ENCODE assay signal across 16 cellular contexts in genomic region chr10:114914545-114914944, GRCh38.
"Had no signal": no experiment of that assay in that cellular context is flagged by ENCODE, and none has a peak within 500 bp of the region (broad histone marks: within the 10 kb centered on the region; RNA-seq: fewer than 3 reads in every experiment).

No MANE protein-coding gene starts in this region.

- H3K4me3 Mint-ChIP-seq: activated naive CD4-positive, alpha-beta T cell treated with anti-CD3 and anti-CD28 coated beads, Interleukin-2, amount 10 ng/mL, durations not matched to agents 7 days and 5 days; dendritic cell treated with granulocyte-macrophage colony-stimulating factor and Interleukin-4, amounts not matched to agents 40 ng/mL and 50 ng/mL, for 4 days; memory B cell; natural killer cell had no signal

- ATAC-seq: left ventricle myocardium superior, natural killer cell, right cardiac atrium had no signal

- H3K4me1 ChIP-seq: prostate gland, stomach, upper lobe of left lung had no signal

- DNase-seq: activated naive CD4-positive, alpha-beta T cell treated with anti-CD3 and anti-CD28 coated beads, Interleukin-2, amount 10 ng/mL, durations not matched to agents 7 days and 5 days; effector memory CD4-positive, alpha-beta T cell; foreskin melanocyte; left ventricle myocardium superior; natural killer cell; occipital lobe; right cardiac atrium; stimulated activated CD4-positive, alpha-beta T cell treated with anti-CD3 and anti-CD28 coated beads, Interleukin-4, amount 100 ng/mL, for 24 hours; stomach; testis; upper lobe of left lung; WERI-Rb-1 had no signal

- H3K27ac ChIP-seq: prostate gland, skin epidermis, stomach, testis, upper lobe of left lung had no signal

- H3K4me1 Mint-ChIP-seq: memory B cell, natural killer cell had no signal

- H3K27ac Mint-ChIP-seq: activated naive CD4-positive, alpha-beta T cell treated with anti-CD3 and anti-CD28 coated beads, Interleukin-2, amount 10 ng/mL, durations not matched to agents 7 days and 5 days; dendritic cell treated with granulocyte-macrophage colony-stimulating factor and Interleukin-4, amounts not matched to agents 40 ng/mL and 50 ng/mL, for 4 days; memory B cell; natural killer cell had no signal

- H3K9me3 ChIP-seq: prostate gland, stomach, testis, upper lobe of left lung had no signal

- H3K36me3 Mint-ChIP-seq: activated naive CD4-positive, alpha-beta T cell treated with anti-CD3 and anti-CD28 coated beads, Interleukin-2, amount 10 ng/mL, durations not matched to agents 7 days and 5 days; memory B cell; natural killer cell had no signal

- H3K27me3 ChIP-seq: stomach, testis, upper lobe of left lung had no signal

- H3K4me3 ChIP-seq: prostate gland, skin epidermis, stomach, testis, upper lobe of left lung had no signal

- H3K36me3 ChIP-seq: prostate gland, stomach, upper lobe of left lung, WERI-Rb-1 had no signal

- H3K27me3 Mint-ChIP-seq: activated naive CD4-positive, alpha-beta T cell treated with anti-CD3 and anti-CD28 coated beads, Interleukin-2, amount 10 ng/mL, durations not matched to agents 7 days and 5 days; dendritic cell treated with granulocyte-macrophage colony-stimulating factor and Interleukin-4, amounts not matched to agents 40 ng/mL and 50 ng/mL, for 4 days had no signal

- H3K9me3 Mint-ChIP-seq: activated naive CD4-positive, alpha-beta T cell treated with anti-CD3 and anti-CD28 coated beads, Interleukin-2, amount 10 ng/mL, durations not matched to agents 7 days and 5 days; dendritic cell treated with granulocyte-macrophage colony-stimulating factor and Interleukin-4, amounts not matched to agents 40 ng/mL and 50 ng/mL, for 4 days; natural killer cell had no signal
